Comparison of ENCODE assay signal across 12 cellular contexts in the genomic region with DNA sequence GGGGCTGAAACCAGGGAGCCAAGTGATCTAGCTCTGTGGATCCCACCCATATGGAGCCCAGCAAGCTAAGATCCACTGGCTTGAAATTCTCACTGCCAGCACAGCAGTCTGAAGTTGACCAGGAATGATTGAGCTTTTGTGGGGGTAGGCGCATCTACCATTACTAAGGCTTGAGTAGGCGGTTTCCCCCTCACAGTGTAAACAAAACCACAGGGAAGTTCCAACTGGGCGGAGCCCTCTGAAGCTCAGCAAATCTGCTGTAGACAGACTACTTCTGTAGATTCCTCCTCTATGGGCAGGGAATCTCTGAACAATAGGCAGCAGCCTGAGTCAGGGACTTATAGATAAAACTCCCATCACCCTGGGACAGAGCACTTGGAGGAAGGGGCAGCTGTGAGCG.
DNase-seq lines count a peak whose midpoint lies in the region; ATAC-seq and TF ChIP-seq lines count a peak whose summit lies in the region.
"Had no signal": no experiment of that assay in that cellular context is flagged by ENCODE, and none has a peak within 500 bp of the region (broad histone marks: within the 10 kb centered on the region; RNA-seq: fewer than 3 reads in every experiment).

No MANE protein-coding gene starts in this region.

- 55 to 67% methylated on average over 4 of the region's 4 CpGs for WGBS in GM23248 (ENCODE audit: low coverage in 1 of 2, low lambda C conversion rate in 2 of 2, missing lambda C conversion rate in 2 of 2), 2 experiments

- ATAC-seq in esophagus mucosa (peak; percentile 35), GM18907 (IDR thresholded peaks at IDR 0.05; ENCODE audit: unreplicated experiment) (no peak)

- H3K27me3 ChIP-seq in GM23248 (replicated peaks; ENCODE audit: insufficient read depth) (no peaks in the 10 kb centered on the region), OCI-LY3 (ENCODE audit: low read depth, low read length) (no peaks in the 10 kb centered on the region)

- TF ChIP-seq CTCF in OCI-LY3 (IDR thresholded peaks at IDR 0.05; ENCODE audit: low read depth, low read length) (no peak), coronary artery (IDR thresholded peaks at IDR 0.05) (no peak)

- DNase-seq in CD1c-positive myeloid dendritic cell (ENCODE audit: extremely low spot score) = peak; percentile 18
- peak; percentile 2 for DNase-seq in GM23248
- DNase-seq in coronary artery (ENCODE audit: low spot score) = no peak
- no peak for DNase-seq in NCI-H1417 (lab: John Stamatoyannopoulos, UW)
- DNase-seq in anterior cingulate cortex (lab: John Stamatoyannopoulos, UW) = no peak
- DNase-seq: activated gamma-delta T cell treated with Interleukin-2 at 50 U/mL for 16 hours, NCI-H510A treated with DMSO at 0.1 percent for 48 hours, retina, T-helper 9 cell had no signal

- H3K79me2 ChIP-seq in GM23248 (ENCODE audit: insufficient read depth) (no peaks in the 10 kb centered on the region), OCI-LY3 (ENCODE audit: low read length) (no peaks in the 10 kb centered on the region)

- H3K27ac ChIP-seq in GM23248 (no peak overlapping the region), OCI-LY3 (ENCODE audit: low read length) (no peak overlapping the region), coronary artery (no peak overlapping the region)

- H3K36me3 ChIP-seq in GM23248 (ENCODE audit: low read depth) (no peaks in the 10 kb centered on the region), OCI-LY3 (replicated peaks; ENCODE audit: low read depth, low read length) (no peaks in the 10 kb centered on the region)

- H3K4me2 ChIP-seq in GM23248 (ENCODE audit: unreplicated experiment) = no peak overlapping the region
- H3K4me2 ChIP-seq in OCI-LY3 (ENCODE audit: low read length) = no peak overlapping the region; the same call in 1 of the 2 replicates

- no peaks in the 10 kb centered on the region for H3F3A ChIP-seq in GM23248 (ENCODE audit: insufficient read depth)

- H3K9me2 ChIP-seq in GM23248 (ENCODE audit: insufficient read depth) = no peaks in the 10 kb centered on the region

- H3K4me1 ChIP-seq in GM23248 (ENCODE audit: insufficient read depth) (no peaks in the 10 kb centered on the region), OCI-LY3 (ENCODE audit: low read length) (peaks cover 7% of the 10 kb centered on the region; the same call in 1 of the 2 replicates)

- in situ Hi-C loops in GM23248 (cut with MboI) = no loop called here

- H3K9ac ChIP-seq in GM23248 = no peak overlapping the region
- no peak overlapping the region for H3K9ac ChIP-seq in OCI-LY3 (ENCODE audit: low read length)

- H3K4me3 ChIP-seq in GM23248 (no peak overlapping the region), OCI-LY3 (ENCODE audit: low read length) (no peak overlapping the region), coronary artery (no peak overlapping the region)

- H2AFZ ChIP-seq in GM23248 (no peak overlapping the region), OCI-LY3 (ENCODE audit: low read depth, low read length) (peak overlapping the region; percentile 30)

- no peaks in the 10 kb centered on the region for H3K9me3 ChIP-seq in GM23248 (ENCODE audit: low read depth)
- no peaks in the 10 kb centered on the region for H3K9me3 ChIP-seq in OCI-LY3 (ENCODE audit: insufficient read depth, low read length)

- H4K20me1 ChIP-seq in GM23248 (ENCODE audit: insufficient read depth) (no peaks in the 10 kb centered on the region), OCI-LY3 (ENCODE audit: insufficient read depth, low read length) (no peaks in the 10 kb centered on the region)

Comparison
In these comparisons a context has a peak if more than half of its experiments do, and no peak if none do; other contexts are left out.
1. DNase-seq: peak in CD1c-positive myeloid dendritic cell (single experiment) and GM23248 (single experiment); none in coronary artery (single experiment), NCI-H1417 (0 of 3) and anterior cingulate cortex (0 of 58).